10 cellular contexts compared by ENCODE assay signal in genomic region chr1:28577738-28578536, GRCh38. TPM values are rescaled to one million over a fixed set of nuclear protein-coding genes. Genes with fewer than 3 reads are reported as not detected.
A peak's percentile ranks its signal among the peaks of the same experiment; 100 is the strongest.
DNase-seq lines count a peak whose midpoint lies in the region; ATAC-seq and TF ChIP-seq lines count a peak whose summit lies in the region.
"Had no signal": no experiment of that assay in that cellular context is flagged by ENCODE, and none has a peak within 500 bp of the region (broad histone marks: within the 10 kb centered on the region; RNA-seq: fewer than 3 reads in every experiment).

No MANE protein-coding gene starts in this region.

- H4K20me1 ChIP-seq in HCT116 (ENCODE audit: insufficient read depth), result peaks cover 29% of the 10 kb centered on the region; the same call in 1 of the 2 replicates

- intact Hi-C loops in CD4-positive, alpha-beta memory T cell (cut with micrococcal nuclease), result no loop called here
- intact Hi-C loops in HCT116 (cut with micrococcal nuclease), result no loop called here
- intact Hi-C loops in ascending aorta (cut with DNase I), result no loop called here

- DNase-seq in CD4-positive, alpha-beta memory T cell, result no peak
- DNase-seq in HCT116 (ENCODE audit: low read depth, low spot score), result no peak
- DNase-seq in WTC11 (ENCODE audit: low spot score), result no peak
- DNase-seq in kidney tubule cell (ENCODE audit: low spot score), result peak; percentile 60
- no peak for DNase-seq in coronary artery (ENCODE audit: low spot score)
- DNase-seq in ascending aorta (ENCODE audit: low spot score in 2 of 2), result no peak
- no peak for DNase-seq in COR-L47 (lab: John Stamatoyannopoulos, UW)
- DNase-seq: GF-D8, NCI-H1694 treated with DMSO at 0.1 percent for 48 hours had no signal

- CTCF ChIA-PET in CD4-positive, alpha-beta memory T cell (lab: Charles Lee; ENCODE audit: partially characterized antibody), result interaction anchor here (2.2 to 5.0 kb wide), 2 partner anchors 24 to 69 kb away, joined by 5 to 23 read pairs; partner anchors contain the start of gene TRNAU1AP
- CTCF ChIA-PET in HCT116 (lab: Charles Lee) (interaction anchor here (1.4 kb wide), 1 partner anchor 25 kb away, joined by 4 read pairs; no protein-coding TSS in a partner anchor), WTC11 (lab: Charles Lee) (interaction anchor here (1.0 to 1.4 kb wide), 3 partner anchors 24 to 26 kb away, joined by 3 to 7 read pairs (median 5); no protein-coding TSS in a partner anchor)

- H3K9me2 ChIP-seq in HCT116 (ENCODE audit: insufficient read depth), result no peaks in the 10 kb centered on the region

- H3K27me3 Mint-ChIP-seq in CD4-positive, alpha-beta memory T cell, result no peaks in the 10 kb centered on the region
- H3K27me3 Mint-ChIP-seq in WTC11 (ENCODE audit: low read depth), result no peaks in the 10 kb centered on the region

- peaks cover 39 to 54% of the 10 kb centered on the region in 2 donors for H3K36me3 Mint-ChIP-seq in CD4-positive, alpha-beta memory T cell
- peaks cover 52% of the 10 kb centered on the region for H3K36me3 Mint-ChIP-seq in WTC11

- H3K4me2 ChIP-seq in HCT116 (ENCODE audit: low read length), result no peak overlapping the region

- peaks cover 39% of the 10 kb centered on the region for H3K36me3 ChIP-seq in CD4-positive, alpha-beta memory T cell (ENCODE audit: insufficient read depth, low read length)
- H3K36me3 ChIP-seq in HCT116 (ENCODE audit: control insufficient read depth in 1 of 2, insufficient read depth in 2 of 2, low read length in 2 of 2) (peaks cover 23 to 40% of the 10 kb centered on the region in 2 experiments; a peak in 3 of 4 replicates), ascending aorta (peaks cover 58 to 61% of the 10 kb centered on the region in 2 donors)

- POLR2A ChIA-PET in CD4-positive, alpha-beta memory T cell (lab: Charles Lee; ENCODE audit: partially characterized antibody), result interaction anchor here (1.0 to 9.1 kb wide), 9 partner anchors 16 to 603 kb away, joined by 3 to 234 read pairs (median 33); partner anchors contain the start of genes GMEB1, RCC1, RNU11 and SRSF4
- POLR2A ChIA-PET in HCT116 (lab: Charles Lee), result interaction anchor here (0.5 to 2.1 kb wide), 8 partner anchors 9 to 357 kb away, joined by 3 to 7 read pairs (median 3); partner anchors contain the start of gene TRNAU1AP
- POLR2A ChIA-PET in WTC11 (lab: Charles Lee), result interaction anchor here (0.6 to 1.0 kb wide), 2 partner anchors 59 to 67 kb away, joined by 3 read pairs; no protein-coding TSS in a partner anchor

- peak; percentile 78 for TF ChIP-seq POLR2A in HCT116 (IDR thresholded peaks at IDR 0.05; ENCODE audit: borderline replicate concordance, extremely low read depth, insufficient read depth, insufficient read length)

- peak overlapping the region; percentile 44 to 95 (median 74) for H3K27ac Mint-ChIP-seq in CD4-positive, alpha-beta memory T cell
- peak overlapping the region; percentile 51 for H3K27ac Mint-ChIP-seq in WTC11

- no peak overlapping the region for H3K4me3 ChIP-seq in CD4-positive, alpha-beta memory T cell (ENCODE audit: low read length in 2 of 2)
- no peak overlapping the region for H3K4me3 ChIP-seq in HCT116 (replicated peaks in 1 of 2; ENCODE audit: low read depth in 1 of 2, low read length in 2 of 2)
- no peak overlapping the region for H3K4me3 ChIP-seq in coronary artery
- H3K4me3 ChIP-seq in ascending aorta, result no peak overlapping the region

- H2AFZ ChIP-seq in HCT116 (ENCODE audit: low read depth, low read length, poor library complexity, severe bottlenecking), result no peak overlapping the region

- H3K4me1 ChIP-seq in CD4-positive, alpha-beta memory T cell (ENCODE audit: insufficient read depth, low read length), result peaks cover 33% of the 10 kb centered on the region
- H3K4me1 ChIP-seq in HCT116 (ENCODE audit: control insufficient read depth in 1 of 2, insufficient read depth in 2 of 2, low read length in 2 of 2) (peaks cover 9 to 26% of the 10 kb centered on the region in 2 experiments; a peak in 3 of 4 replicates), ascending aorta (peaks cover 8 to 14% of the 10 kb centered on the region in 2 donors)

- TF ChIP-seq CTCF in HCT116 (IDR thresholded peaks at IDR 0.05 in 2 of 3, conservative IDR thresholded peaks at IDR 0.05 in 1 of 3; ENCODE audit: borderline replicate concordance in 1 of 3, insufficient read depth in 1 of 3, low read depth in 2 of 3, low read length in 2 of 3) (no peak), WTC11 (IDR thresholded peaks at IDR 0.05) (no peak), coronary artery (IDR thresholded peaks at IDR 0.05) (no peak), ascending aorta (IDR thresholded peaks at IDR 0.05) (no peak)

- H3K4me3 Mint-ChIP-seq in CD4-positive, alpha-beta memory T cell, result no peak overlapping the region
- H3K4me3 Mint-ChIP-seq in WTC11, result no peak overlapping the region

- RAD21 ChIA-PET in HCT116 (lab: Charles Lee; ENCODE audit: low non-redundant PET in 1 of 2, low total read pairs in 2 of 2, uncharacterized antibody in 2 of 2, unreplicated experiment in 2 of 2), result no interaction called here

- peaks cover 32% of the 10 kb centered on the region for H3K79me2 ChIP-seq in HCT116 (ENCODE audit: insufficient read depth, low read length)

- no peaks in the 10 kb centered on the region for H3K9me3 ChIP-seq in CD4-positive, alpha-beta memory T cell (ENCODE audit: control insufficient read depth in 1 of 2, low read length in 2 of 2)
- H3K9me3 ChIP-seq in HCT116 (ENCODE audit: control insufficient read depth in 1 of 2, insufficient read depth in 1 of 2, low read depth in 1 of 2, low read length in 2 of 2) (no peaks in the 10 kb centered on the region), ascending aorta (no peaks in the 10 kb centered on the region)

- no peaks in the 10 kb centered on the region for H3K27me3 ChIP-seq in CD4-positive, alpha-beta memory T cell (ENCODE audit: insufficient read depth, low read length)
- H3K27me3 ChIP-seq in HCT116 (ENCODE audit: insufficient read depth, low read length), result no peaks in the 10 kb centered on the region
- no peaks in the 10 kb centered on the region for H3K27me3 ChIP-seq in ascending aorta

- TF ChIP-seq RAD21 in HCT116 (IDR thresholded peaks at IDR 0.05; ENCODE audit: low read depth), result peak; percentile 14; the same call in 1 of the 2 replicates

- no peak overlapping the region for H3K27ac ChIP-seq in CD4-positive, alpha-beta memory T cell (ENCODE audit: low read depth, low read length)
- peak overlapping the region; percentile 32; the same call in 1 of the 2 replicates for H3K27ac ChIP-seq in HCT116 (ENCODE audit: low read depth, low read length)
- no peak overlapping the region for H3K27ac ChIP-seq in coronary artery
- H3K27ac ChIP-seq in ascending aorta, result no peak overlapping the region

- BruUV-seq in HCT116 (replicated peaks; lab: Mats Ljungman, UMichigan), result no TSS peak

- ATAC-seq in HCT116 (peak; percentile 16), WTC11 (peak; percentile 2; the same call in 1 of the 2 replicates), HG03571 (IDR thresholded peaks at IDR 0.05; ENCODE audit: unreplicated experiment) (no peak)

- peaks cover 19 to 50% (median 35%) of the 10 kb centered on the region in 4 donors for H3K4me1 Mint-ChIP-seq in CD4-positive, alpha-beta memory T cell
- H3K4me1 Mint-ChIP-seq in WTC11, result peaks cover 20% of the 10 kb centered on the region

- H3K9ac ChIP-seq in HCT116 (ENCODE audit: low read length), result no peak overlapping the region

- peaks cover 0 to 7% (median 0%) of the 10 kb centered on the region in 8 donors for H3K9me3 Mint-ChIP-seq in CD4-positive, alpha-beta memory T cell
- H3K9me3 Mint-ChIP-seq in WTC11, result no peaks in the 10 kb centered on the region

TF ChIP-seq in HCT116, 20 proteins besides CTCF, POLR2A, EP300 and RAD21 (continues in another document):
- peak; percentile 67 for TF ChIP-seq POLR2AphosphoS5 (IDR thresholded peaks at IDR 0.05; ENCODE audit: low read depth, low read length)
- TF ChIP-seq CBX3 (IDR thresholded peaks at IDR 0.05; ENCODE audit: low read depth), result no peak
- TF ChIP-seq SIN3A (IDR thresholded peaks at IDR 0.05; ENCODE audit: low read depth), result peak; percentile 44
- peak; percentile 22; the same call in 1 of the 2 replicates for TF ChIP-seq SP1 (IDR thresholded peaks at IDR 0.05; ENCODE audit: low read depth)
- TF ChIP-seq TCF7L2 (IDR thresholded peaks at IDR 0.05; ENCODE audit: borderline replicate concordance, extremely low read depth, insufficient read depth, insufficient read length), result no peak

RNA-seq across cellular contexts. Expression of gene RAB42, which starts 14.1 kb away (rescaled TPM):
- 1 to 10 TPM in 1 of 2 experiments, under 1 TPM in 1; 0.38 to 1.3 TPM for total RNA-seq in CD4-positive, alpha-beta memory T cell
- polyA plus RNA-seq in CD4-positive, alpha-beta memory T cell, result not detected
- total RNA-seq in HCT116 (2021; ENCODE audit: unreplicated experiment) (not detected), WTC11 (2021) (8.9 to 12.6 TPM (median 10.1 TPM) in 3 replicates), ascending aorta (not detected)
- 0.05 and 0.15 TPM in 2 replicates for polyA plus RNA-seq in HCT116 (2012)

RNA-seq across cellular contexts. Expression of gene TRNAU1AP, which starts 25.1 kb away (rescaled TPM):
- total RNA-seq in CD4-positive, alpha-beta memory T cell, result 10 to 100 TPM; 46.3 to 46.7 TPM
- 10 to 100 TPM; 25.8 to 30.7 TPM for polyA plus RNA-seq in CD4-positive, alpha-beta memory T cell
- total RNA-seq in HCT116 (2021; ENCODE audit: unreplicated experiment), result 29.7 TPM
- 21.9 and 25.3 TPM in 2 replicates for polyA plus RNA-seq in HCT116 (2012)
- 30.4 to 40.6 TPM (median 34.0 TPM) in 3 replicates for total RNA-seq in WTC11 (2021)
- total RNA-seq in ascending aorta, result 11.0 TPM
